Comparison of ENCODE assay signal across 9 cellular contexts in genomic region chr5:1883120-1883924, GRCh38. TPM values are rescaled to one million over a fixed set of nuclear protein-coding genes. Genes with fewer than 3 reads are reported as not detected.
DNase-seq lines count a peak whose midpoint lies in the region; ATAC-seq and TF ChIP-seq lines count a peak whose summit lies in the region.
"Had no signal": no experiment of that assay in that cellular context is flagged by ENCODE, and none has a peak within 500 bp of the region (broad histone marks: within the 10 kb centered on the region; RNA-seq: fewer than 3 reads in every experiment).

No MANE protein-coding gene starts in this region.

- H3K9me3 ChIP-seq in esophagus squamous epithelium, result no peaks in the 10 kb centered on the region

- H3K36me3 ChIP-seq in esophagus squamous epithelium, result peaks cover 0 to 25% (median 0%) of the 10 kb centered on the region in 3 donors

- intact Hi-C loops in esophagus squamous epithelium (cut with DNase I), result no loop called here

- H3K4me1 ChIP-seq in esophagus squamous epithelium, result peaks cover 24 to 73% (median 29%) of the 10 kb centered on the region in 3 donors

- H3K36me3 Mint-ChIP-seq in progenitor cell of endocrine pancreas (ENCODE audit: insufficient read depth), result no peaks in the 10 kb centered on the region

- TF ChIP-seq POLR2A in esophagus squamous epithelium (IDR thresholded peaks at IDR 0.05), result peak in 1 of 4 donors; percentile 15

- no peak for ATAC-seq in HG03135 (IDR thresholded peaks at IDR 0.05; ENCODE audit: unreplicated experiment)

- H3K4me3 Mint-ChIP-seq in progenitor cell of endocrine pancreas (ENCODE audit: low read depth), result peak overlapping the region; percentile 24

- 0% methylated on average over 1 to 3 of the region's 78 CpGs for WGBS in esophagus squamous epithelium, 2 donors

- peak overlapping the region; percentile 75 to 94 (median 82) for H3K27ac ChIP-seq in esophagus squamous epithelium

- H3K4me3 ChIP-seq in esophagus squamous epithelium, result peak overlapping the region; percentile 52 to 64 (median 61)

- peaks cover 51% of the 10 kb centered on the region for H3K27me3 Mint-ChIP-seq in progenitor cell of endocrine pancreas

- DNase-seq in GM10266 (ENCODE audit: extremely low spot score) (peak; percentile 64), NCI-H460 (ENCODE audit: extremely low read depth, low read depth) (peak; percentile 30), esophagus squamous epithelium (lab: John Stamatoyannopoulos, UW) (no peak), progenitor cell of endocrine pancreas (ENCODE audit: low spot score, unreplicated experiment) (peak; percentile 43), NOMO-1 (lab: John Stamatoyannopoulos, UW; ENCODE audit: unreplicated experiment in 2 of 2) (no peak), midbrain (lab: John Stamatoyannopoulos, UW) (no peak), kidney glomerular epithelial cell (lab: John Stamatoyannopoulos, UW) (no peak)
- DNase-seq: T-helper 9 cell had no signal

- no peak overlapping the region for H3K27ac Mint-ChIP-seq in progenitor cell of endocrine pancreas

- no peak for TF ChIP-seq CTCF in GM10266 (IDR thresholded peaks at IDR 0.05; ENCODE audit: control insufficient read depth, insufficient read depth, low read depth, missing control alignments)
- peak in 3 of 6 experiments; percentile 23 to 59 (median 43) for TF ChIP-seq CTCF in esophagus squamous epithelium (IDR thresholded peaks at IDR 0.05)
- peak; percentile 52 for TF ChIP-seq CTCF in progenitor cell of endocrine pancreas (IDR thresholded peaks at IDR 0.05; ENCODE audit: unreplicated experiment)

- peaks cover 3% of the 10 kb centered on the region for H3K4me1 Mint-ChIP-seq in progenitor cell of endocrine pancreas (ENCODE audit: low read depth)

- peaks cover 0 to 100% (median 16%) of the 10 kb centered on the region in 4 donors for H3K27me3 ChIP-seq in esophagus squamous epithelium

- no peaks in the 10 kb centered on the region for H3K9me3 Mint-ChIP-seq in progenitor cell of endocrine pancreas (ENCODE audit: low read depth)

RNA-seq across cellular contexts. Expression of gene IRX4, which starts 0.6 kb away (rescaled TPM):
- total RNA-seq in NCI-H460 (2014; rRNA removed; shearing (Covaris generic)), result 0.20 and 0.79 TPM in 2 replicates
- 0.76 and 1.1 TPM in 2 replicates for polyA plus RNA-seq in NCI-H460 (2014; cell fraction: nucleus; rRNA removed)
- total RNA-seq in esophagus squamous epithelium, result 10 to 100 TPM; 22.1 to 36.2 (median 29.1) TPM
- 0.17 TPM in 1 of 2 replicates, not detected in the other for total RNA-seq in progenitor cell of endocrine pancreas

Comparison
In these comparisons a context has a peak if more than half of its experiments do, and no peak if none do; other contexts are left out.
1. DNase-seq: peak in GM10266 (single experiment), NCI-H460 (single experiment) and progenitor cell of endocrine pancreas (single experiment); none in esophagus squamous epithelium (single experiment), NOMO-1 (0 of 2), midbrain (single experiment) and kidney glomerular epithelial cell (single experiment).
2. RNA of gene IRX4, which starts 0.6 kb away (total RNA-seq): 22.1 to 36.2 TPM in esophagus squamous epithelium; 0.20 to 0.79 TPM in NCI-H460 and 0.17 TPM in progenitor cell of endocrine pancreas; every median in the first group is over 10 times any median in the second.